1 cellular context compared by ENCODE assay signal in the genomic region with DNA sequence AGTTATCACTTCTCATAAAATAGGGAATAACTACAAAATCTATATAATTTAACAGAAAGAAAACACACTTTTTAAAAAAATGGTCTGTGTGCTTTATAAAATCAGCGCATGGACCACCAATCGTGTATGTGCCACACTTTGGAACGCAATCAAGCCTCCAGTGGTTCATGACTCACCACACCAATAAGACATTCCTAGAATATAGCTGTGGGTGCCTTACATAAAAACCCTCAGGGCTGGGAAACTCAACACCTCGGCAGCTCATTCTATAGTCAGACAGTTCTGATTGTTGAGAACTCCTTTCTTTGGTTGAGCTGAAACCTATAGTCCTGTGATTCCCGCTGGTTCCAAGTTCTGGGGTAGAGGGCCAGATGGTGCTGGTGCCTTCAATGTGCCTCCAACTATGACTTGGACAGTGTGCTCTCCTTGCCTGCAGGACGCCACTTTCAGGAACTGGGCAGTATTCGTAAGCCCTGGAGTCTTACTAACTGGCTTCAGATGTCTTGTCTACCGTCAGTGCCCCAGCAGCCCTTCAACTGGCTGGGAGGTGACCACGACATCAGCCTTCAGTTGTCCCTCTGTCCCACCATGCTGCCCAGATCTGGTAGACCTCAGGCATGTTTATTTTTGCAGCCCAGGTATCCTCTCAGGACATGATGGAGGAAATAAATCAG.
TF ChIP-seq lines count a peak whose summit lies in the region.

No MANE protein-coding gene starts in this region.

TF ChIP-seq in GM23338, 12 proteins besides CTCF, POLR2A, EP300 and RAD21 (continued from another document):
- TF ChIP-seq, protein P1, sequence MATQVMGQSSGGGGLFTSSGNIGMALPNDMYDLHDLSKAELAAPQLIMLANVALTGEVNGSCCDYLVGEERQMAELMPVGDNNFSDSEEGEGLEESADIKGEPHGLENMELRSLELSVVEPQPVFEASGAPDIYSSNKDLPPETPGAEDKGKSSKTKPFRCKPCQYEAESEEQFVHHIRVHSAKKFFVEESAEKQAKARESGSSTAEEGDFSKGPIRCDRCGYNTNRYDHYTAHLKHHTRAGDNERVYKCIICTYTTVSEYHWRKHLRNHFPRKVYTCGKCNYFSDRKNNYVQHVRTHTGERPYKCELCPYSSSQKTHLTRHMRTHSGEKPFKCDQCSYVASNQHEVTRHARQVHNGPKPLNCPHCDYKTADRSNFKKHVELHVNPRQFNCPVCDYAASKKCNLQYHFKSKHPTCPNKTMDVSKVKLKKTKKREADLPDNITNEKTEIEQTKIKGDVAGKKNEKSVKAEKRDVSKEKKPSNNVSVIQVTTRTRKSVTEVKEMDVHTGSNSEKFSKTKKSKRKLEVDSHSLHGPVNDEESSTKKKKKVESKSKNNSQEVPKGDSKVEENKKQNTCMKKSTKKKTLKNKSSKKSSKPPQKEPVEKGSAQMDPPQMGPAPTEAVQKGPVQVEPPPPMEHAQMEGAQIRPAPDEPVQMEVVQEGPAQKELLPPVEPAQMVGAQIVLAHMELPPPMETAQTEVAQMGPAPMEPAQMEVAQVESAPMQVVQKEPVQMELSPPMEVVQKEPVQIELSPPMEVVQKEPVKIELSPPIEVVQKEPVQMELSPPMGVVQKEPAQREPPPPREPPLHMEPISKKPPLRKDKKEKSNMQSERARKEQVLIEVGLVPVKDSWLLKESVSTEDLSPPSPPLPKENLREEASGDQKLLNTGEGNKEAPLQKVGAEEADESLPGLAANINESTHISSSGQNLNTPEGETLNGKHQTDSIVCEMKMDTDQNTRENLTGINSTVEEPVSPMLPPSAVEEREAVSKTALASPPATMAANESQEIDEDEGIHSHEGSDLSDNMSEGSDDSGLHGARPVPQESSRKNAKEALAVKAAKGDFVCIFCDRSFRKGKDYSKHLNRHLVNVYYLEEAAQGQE (IDR thresholded peaks at IDR 0.05; ENCODE audit: unreplicated experiment): no peak
- no peak for TF ChIP-seq CREB1 (CRISPR knock-in tag; IDR thresholded peaks at IDR 0.05; ENCODE audit: low read depth)
- TF ChIP-seq STAT1 (IDR thresholded peaks at IDR 0.05; ENCODE audit: unreplicated experiment): no peak
- no peak for TF ChIP-seq EZH2 (IDR thresholded peaks at IDR 0.05; ENCODE audit: low read depth, unreplicated experiment)
- TF ChIP-seq, protein P2, sequence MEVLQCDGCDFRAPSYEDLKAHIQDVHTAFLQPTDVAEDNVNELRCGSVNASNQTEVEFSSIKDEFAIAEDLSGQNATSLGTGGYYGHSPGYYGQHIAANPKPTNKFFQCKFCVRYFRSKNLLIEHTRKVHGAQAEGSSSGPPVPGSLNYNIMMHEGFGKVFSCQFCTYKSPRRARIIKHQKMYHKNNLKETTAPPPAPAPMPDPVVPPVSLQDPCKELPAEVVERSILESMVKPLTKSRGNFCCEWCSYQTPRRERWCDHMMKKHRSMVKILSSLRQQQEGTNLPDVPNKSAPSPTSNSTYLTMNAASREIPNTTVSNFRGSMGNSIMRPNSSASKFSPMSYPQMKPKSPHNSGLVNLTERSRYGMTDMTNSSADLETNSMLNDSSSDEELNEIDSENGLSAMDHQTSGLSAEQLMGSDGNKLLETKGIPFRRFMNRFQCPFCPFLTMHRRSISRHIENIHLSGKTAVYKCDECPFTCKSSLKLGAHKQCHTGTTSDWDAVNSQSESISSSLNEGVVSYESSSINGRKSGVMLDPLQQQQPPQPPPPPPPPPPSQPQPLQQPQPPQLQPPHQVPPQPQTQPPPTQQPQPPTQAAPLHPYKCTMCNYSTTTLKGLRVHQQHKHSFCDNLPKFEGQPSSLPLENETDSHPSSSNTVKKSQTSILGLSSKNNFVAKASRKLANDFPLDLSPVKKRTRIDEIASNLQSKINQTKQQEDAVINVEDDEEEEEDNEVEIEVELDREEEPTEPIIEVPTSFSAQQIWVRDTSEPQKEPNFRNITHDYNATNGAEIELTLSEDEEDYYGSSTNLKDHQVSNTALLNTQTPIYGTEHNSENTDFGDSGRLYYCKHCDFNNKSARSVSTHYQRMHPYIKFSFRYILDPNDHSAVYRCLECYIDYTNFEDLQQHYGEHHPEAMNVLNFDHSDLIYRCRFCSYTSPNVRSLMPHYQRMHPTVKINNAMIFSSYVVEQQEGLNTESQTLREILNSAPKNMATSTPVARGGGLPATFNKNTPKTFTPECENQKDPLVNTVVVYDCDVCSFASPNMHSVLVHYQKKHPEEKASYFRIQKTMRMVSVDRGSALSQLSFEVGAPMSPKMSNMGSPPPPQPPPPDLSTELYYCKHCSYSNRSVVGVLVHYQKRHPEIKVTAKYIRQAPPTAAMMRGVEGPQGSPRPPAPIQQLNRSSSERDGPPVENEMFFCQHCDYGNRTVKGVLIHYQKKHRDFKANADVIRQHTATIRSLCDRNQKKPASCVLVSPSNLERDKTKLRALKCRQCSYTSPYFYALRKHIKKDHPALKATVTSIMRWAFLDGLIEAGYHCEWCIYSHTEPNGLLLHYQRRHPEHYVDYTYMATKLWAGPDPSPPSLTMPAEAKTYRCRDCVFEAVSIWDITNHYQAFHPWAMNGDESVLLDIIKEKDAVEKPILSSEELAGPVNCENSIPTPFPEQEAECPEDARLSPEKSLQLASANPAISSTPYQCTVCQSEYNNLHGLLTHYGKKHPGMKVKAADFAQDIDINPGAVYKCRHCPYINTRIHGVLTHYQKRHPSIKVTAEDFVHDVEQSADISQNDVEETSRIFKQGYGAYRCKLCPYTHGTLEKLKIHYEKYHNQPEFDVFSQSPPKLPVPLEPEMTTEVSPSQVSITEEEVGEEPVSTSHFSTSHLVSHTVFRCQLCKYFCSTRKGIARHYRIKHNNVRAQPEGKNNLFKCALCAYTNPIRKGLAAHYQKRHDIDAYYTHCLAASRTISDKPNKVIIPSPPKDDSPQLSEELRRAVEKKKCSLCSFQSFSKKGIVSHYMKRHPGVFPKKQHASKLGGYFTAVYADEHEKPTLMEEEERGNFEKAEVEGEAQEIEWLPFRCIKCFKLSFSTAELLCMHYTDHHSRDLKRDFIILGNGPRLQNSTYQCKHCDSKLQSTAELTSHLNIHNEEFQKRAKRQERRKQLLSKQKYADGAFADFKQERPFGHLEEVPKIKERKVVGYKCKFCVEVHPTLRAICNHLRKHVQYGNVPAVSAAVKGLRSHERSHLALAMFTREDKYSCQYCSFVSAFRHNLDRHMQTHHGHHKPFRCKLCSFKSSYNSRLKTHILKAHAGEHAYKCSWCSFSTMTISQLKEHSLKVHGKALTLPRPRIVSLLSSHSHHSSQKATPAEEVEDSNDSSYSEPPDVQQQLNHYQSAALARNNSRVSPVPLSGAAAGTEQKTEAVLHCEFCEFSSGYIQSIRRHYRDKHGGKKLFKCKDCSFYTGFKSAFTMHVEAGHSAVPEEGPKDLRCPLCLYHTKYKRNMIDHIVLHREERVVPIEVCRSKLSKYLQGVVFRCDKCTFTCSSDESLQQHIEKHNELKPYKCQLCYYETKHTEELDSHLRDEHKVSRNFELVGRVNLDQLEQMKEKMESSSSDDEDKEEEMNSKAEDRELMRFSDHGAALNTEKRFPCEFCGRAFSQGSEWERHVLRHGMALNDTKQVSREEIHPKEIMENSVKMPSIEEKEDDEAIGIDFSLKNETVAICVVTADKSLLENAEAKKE (CRISPR knock-in tag; IDR thresholded peaks at IDR 0.05): no peak
- no peak for TF ChIP-seq ZNF114 (CRISPR knock-in tag; IDR thresholded peaks at IDR 0.05)
